ENCODE assay signal across 1 cellular context in the genomic region with DNA sequence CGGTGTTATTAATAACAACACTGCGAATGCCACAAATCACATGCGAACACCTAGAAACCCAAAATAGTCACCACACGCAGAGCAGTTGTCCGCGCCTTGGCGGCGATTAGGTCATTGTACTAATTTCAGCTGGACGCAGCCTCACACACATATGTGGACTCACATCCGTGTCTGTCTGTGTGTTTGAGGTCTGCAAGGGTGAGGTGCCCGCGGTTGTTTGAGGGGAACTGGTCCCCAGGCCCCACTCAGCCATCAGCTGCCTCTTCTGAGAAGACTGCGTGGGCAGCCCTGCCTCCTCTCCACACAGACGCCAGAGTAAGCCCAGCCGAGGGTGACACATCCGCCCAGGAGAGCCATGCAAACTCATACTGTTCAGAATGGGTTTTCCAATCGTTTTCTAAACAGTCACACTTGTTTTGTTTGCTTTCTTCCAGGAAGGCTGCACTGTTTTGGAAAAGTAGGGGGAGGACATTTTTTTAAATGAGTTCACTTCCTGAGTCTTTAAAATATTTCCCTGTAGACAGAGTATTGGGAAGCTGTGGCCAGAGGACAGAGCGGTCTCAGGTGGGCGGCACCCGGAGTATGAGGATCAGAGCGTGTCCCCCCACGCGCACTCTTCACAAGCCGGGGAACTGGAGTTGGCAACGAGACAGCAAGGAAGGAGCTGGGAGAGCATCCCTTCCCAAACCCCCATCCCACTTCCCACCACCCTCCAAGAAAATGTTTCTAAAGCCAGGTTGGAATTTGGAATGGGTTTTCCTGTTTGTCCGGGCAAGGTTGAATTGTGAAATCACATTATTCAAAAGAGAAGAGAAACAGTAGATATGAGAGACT.
A peak's percentile ranks its signal among the peaks of the same experiment; 100 is the strongest.
TF ChIP-seq lines count a peak whose summit lies in the region.

No MANE protein-coding gene starts in this region.

TF ChIP-seq in HepG2, 621 proteins besides CTCF, POLR2A, EP300 and RAD21 (continued from another document and continues in another):
- TF ChIP-seq, protein P1, sequence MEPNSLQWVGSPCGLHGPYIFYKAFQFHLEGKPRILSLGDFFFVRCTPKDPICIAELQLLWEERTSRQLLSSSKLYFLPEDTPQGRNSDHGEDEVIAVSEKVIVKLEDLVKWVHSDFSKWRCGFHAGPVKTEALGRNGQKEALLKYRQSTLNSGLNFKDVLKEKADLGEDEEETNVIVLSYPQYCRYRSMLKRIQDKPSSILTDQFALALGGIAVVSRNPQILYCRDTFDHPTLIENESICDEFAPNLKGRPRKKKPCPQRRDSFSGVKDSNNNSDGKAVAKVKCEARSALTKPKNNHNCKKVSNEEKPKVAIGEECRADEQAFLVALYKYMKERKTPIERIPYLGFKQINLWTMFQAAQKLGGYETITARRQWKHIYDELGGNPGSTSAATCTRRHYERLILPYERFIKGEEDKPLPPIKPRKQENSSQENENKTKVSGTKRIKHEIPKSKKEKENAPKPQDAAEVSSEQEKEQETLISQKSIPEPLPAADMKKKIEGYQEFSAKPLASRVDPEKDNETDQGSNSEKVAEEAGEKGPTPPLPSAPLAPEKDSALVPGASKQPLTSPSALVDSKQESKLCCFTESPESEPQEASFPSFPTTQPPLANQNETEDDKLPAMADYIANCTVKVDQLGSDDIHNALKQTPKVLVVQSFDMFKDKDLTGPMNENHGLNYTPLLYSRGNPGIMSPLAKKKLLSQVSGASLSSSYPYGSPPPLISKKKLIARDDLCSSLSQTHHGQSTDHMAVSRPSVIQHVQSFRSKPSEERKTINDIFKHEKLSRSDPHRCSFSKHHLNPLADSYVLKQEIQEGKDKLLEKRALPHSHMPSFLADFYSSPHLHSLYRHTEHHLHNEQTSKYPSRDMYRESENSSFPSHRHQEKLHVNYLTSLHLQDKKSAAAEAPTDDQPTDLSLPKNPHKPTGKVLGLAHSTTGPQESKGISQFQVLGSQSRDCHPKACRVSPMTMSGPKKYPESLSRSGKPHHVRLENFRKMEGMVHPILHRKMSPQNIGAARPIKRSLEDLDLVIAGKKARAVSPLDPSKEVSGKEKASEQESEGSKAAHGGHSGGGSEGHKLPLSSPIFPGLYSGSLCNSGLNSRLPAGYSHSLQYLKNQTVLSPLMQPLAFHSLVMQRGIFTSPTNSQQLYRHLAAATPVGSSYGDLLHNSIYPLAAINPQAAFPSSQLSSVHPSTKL (CRISPR knock-in tag; IDR thresholded peaks at IDR 0.05): peak; percentile 67
- TF ChIP-seq CEBPZ (IDR thresholded peaks at IDR 0.05; ENCODE audit: low read length): no peak
- no peak for TF ChIP-seq FOSL1 (CRISPR knock-in tag; IDR thresholded peaks at IDR 0.05; ENCODE audit: borderline replicate concordance)
- TF ChIP-seq PHF5A (CRISPR knock-in tag; IDR thresholded peaks at IDR 0.05; ENCODE audit: low read depth, unreplicated experiment): no peak
- TF ChIP-seq, protein P2, sequence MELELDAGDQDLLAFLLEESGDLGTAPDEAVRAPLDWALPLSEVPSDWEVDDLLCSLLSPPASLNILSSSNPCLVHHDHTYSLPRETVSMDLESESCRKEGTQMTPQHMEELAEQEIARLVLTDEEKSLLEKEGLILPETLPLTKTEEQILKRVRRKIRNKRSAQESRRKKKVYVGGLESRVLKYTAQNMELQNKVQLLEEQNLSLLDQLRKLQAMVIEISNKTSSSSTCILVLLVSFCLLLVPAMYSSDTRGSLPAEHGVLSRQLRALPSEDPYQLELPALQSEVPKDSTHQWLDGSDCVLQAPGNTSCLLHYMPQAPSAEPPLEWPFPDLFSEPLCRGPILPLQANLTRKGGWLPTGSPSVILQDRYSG (CRISPR knock-in tag; IDR thresholded peaks at IDR 0.05): no peak
- TF ChIP-seq MAZ (IDR thresholded peaks at IDR 0.05; ENCODE audit: borderline replicate concordance, low read depth, low read length): no peak
- no peak for TF ChIP-seq MAZ (CRISPR knock-in tag; IDR thresholded peaks at IDR 0.05; ENCODE audit: low read depth)
- peak; percentile 52; the same call in 1 of the 2 replicates for TF ChIP-seq ZBTB39 (CRISPR knock-in tag; IDR thresholded peaks at IDR 0.05)
- TF ChIP-seq FOXK1 (CRISPR knock-in tag; IDR thresholded peaks at IDR 0.05; ENCODE audit: borderline replicate concordance, low read depth): 0 out of 2 replicates have a peak, but pooled peaks have one; percentile 45
- TF ChIP-seq, protein P3, sequence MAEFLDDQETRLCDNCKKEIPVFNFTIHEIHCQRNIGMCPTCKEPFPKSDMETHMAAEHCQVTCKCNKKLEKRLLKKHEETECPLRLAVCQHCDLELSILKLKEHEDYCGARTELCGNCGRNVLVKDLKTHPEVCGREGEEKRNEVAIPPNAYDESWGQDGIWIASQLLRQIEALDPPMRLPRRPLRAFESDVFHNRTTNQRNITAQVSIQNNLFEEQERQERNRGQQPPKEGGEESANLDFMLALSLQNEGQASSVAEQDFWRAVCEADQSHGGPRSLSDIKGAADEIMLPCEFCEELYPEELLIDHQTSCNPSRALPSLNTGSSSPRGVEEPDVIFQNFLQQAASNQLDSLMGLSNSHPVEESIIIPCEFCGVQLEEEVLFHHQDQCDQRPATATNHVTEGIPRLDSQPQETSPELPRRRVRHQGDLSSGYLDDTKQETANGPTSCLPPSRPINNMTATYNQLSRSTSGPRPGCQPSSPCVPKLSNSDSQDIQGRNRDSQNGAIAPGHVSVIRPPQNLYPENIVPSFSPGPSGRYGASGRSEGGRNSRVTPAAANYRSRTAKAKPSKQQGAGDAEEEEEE (CRISPR knock-in tag; IDR thresholded peaks at IDR 0.05; ENCODE audit: borderline replicate concordance): no peak
- TF ChIP-seq, protein P4, sequence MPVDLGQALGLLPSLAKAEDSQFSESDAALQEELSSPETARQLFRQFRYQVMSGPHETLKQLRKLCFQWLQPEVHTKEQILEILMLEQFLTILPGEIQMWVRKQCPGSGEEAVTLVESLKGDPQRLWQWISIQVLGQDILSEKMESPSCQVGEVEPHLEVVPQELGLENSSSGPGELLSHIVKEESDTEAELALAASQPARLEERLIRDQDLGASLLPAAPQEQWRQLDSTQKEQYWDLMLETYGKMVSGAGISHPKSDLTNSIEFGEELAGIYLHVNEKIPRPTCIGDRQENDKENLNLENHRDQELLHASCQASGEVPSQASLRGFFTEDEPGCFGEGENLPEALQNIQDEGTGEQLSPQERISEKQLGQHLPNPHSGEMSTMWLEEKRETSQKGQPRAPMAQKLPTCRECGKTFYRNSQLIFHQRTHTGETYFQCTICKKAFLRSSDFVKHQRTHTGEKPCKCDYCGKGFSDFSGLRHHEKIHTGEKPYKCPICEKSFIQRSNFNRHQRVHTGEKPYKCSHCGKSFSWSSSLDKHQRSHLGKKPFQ (CRISPR knock-in tag; IDR thresholded peaks at IDR 0.05; ENCODE audit: insufficient replicate concordance): no peak
- no peak for TF ChIP-seq ARNT (IDR thresholded peaks at IDR 0.05)
- TF ChIP-seq ZNF781 (CRISPR knock-in tag; IDR thresholded peaks at IDR 0.05; ENCODE audit: borderline replicate concordance, not compliant biosample characterization): no peak
- TF ChIP-seq ZNF773 (CRISPR knock-in tag; IDR thresholded peaks at IDR 0.05; ENCODE audit: borderline replicate concordance): no peak
- TF ChIP-seq STAT6 (CRISPR knock-in tag; IDR thresholded peaks at IDR 0.05; ENCODE audit: borderline replicate concordance): no peak
- TF ChIP-seq, protein P5, sequence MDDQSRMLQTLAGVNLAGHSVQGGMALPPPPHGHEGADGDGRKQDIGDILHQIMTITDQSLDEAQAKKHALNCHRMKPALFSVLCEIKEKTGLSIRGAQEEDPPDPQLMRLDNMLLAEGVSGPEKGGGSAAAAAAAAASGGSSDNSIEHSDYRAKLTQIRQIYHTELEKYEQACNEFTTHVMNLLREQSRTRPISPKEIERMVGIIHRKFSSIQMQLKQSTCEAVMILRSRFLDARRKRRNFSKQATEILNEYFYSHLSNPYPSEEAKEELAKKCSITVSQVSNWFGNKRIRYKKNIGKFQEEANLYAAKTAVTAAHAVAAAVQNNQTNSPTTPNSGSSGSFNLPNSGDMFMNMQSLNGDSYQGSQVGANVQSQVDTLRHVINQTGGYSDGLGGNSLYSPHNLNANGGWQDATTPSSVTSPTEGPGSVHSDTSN (CRISPR knock-in tag; IDR thresholded peaks at IDR 0.05; ENCODE audit: borderline replicate concordance): no peak
- no peak for TF ChIP-seq U2AF2 (IDR thresholded peaks at IDR 0.05; ENCODE audit: low read depth, low read length)
- TF ChIP-seq ZNF256 (CRISPR knock-in tag; conservative IDR thresholded peaks at IDR 0.05): no peak
- TF ChIP-seq CAMTA2 (CRISPR knock-in tag; IDR thresholded peaks at IDR 0.05; ENCODE audit: borderline replicate concordance): no peak
- TF ChIP-seq DRAP1 (CRISPR knock-in tag; IDR thresholded peaks at IDR 0.05): peak; percentile 94
- no peak for TF ChIP-seq FOXC1 (CRISPR knock-in tag; IDR thresholded peaks at IDR 0.05; ENCODE audit: borderline replicate concordance)
- TF ChIP-seq ZNF354B (CRISPR knock-in tag; IDR thresholded peaks at IDR 0.05): no peak
- no peak for TF ChIP-seq XRCC5 (optimal IDR thresholded peaks at IDR 0.05; ENCODE audit: low read length)
- TF ChIP-seq, protein P6, sequence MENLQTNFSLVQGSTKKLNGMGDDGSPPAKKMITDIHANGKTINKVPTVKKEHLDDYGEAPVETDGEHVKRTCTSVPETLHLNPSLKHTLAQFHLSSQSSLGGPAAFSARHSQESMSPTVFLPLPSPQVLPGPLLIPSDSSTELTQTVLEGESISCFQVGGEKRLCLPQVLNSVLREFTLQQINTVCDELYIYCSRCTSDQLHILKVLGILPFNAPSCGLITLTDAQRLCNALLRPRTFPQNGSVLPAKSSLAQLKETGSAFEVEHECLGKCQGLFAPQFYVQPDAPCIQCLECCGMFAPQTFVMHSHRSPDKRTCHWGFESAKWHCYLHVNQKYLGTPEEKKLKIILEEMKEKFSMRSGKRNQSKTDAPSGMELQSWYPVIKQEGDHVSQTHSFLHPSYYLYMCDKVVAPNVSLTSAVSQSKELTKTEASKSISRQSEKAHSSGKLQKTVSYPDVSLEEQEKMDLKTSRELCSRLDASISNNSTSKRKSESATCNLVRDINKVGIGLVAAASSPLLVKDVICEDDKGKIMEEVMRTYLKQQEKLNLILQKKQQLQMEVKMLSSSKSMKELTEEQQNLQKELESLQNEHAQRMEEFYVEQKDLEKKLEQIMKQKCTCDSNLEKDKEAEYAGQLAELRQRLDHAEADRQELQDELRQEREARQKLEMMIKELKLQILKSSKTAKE (CRISPR knock-in tag; IDR thresholded peaks at IDR 0.05; ENCODE audit: borderline replicate concordance): peak; percentile 72
- peak; percentile 72 for TF ChIP-seq HDAC2 (CRISPR knock-in tag; IDR thresholded peaks at IDR 0.05)
